Comparison of ENCODE assay signal across 9 cellular contexts in genomic region chr9:92808726-92809451, GRCh38. TPM values are rescaled to one million over a fixed set of nuclear protein-coding genes. Genes with fewer than 3 reads are reported as not detected.
DNase-seq lines count a peak whose midpoint lies in the region; ATAC-seq, FAIRE-seq and TF ChIP-seq lines count a peak whose summit lies in the region.
"Had no signal": no experiment of that assay in that cellular context is flagged by ENCODE, and none has a peak within 500 bp of the region (broad histone marks: within the 10 kb centered on the region; RNA-seq: fewer than 3 reads in every experiment).

No MANE protein-coding gene starts in this region.

- peak overlapping the region; percentile 94; the same call in 1 of the 2 replicates for H2AFZ ChIP-seq in H1 (ENCODE audit: low read length)

- H3K27ac ChIP-seq in 22Rv1 (no peak overlapping the region), H1 (ENCODE audit: low read depth, low read length) (no peak overlapping the region), mesodermal cell (ENCODE audit: low read depth, low read length, severe bottlenecking) (no peak overlapping the region)
- H3K27ac ChIP-seq: neutrophil had no signal

- FAIRE-seq in GM12891 (lab: Jason Lieb, UNC) (peak; percentile 82), H1 (lab: Jason Lieb, UNC) (no peak)

- H3K27me3 Mint-ChIP-seq in activated CD4-positive, alpha-beta memory T cell treated with anti-CD3 and anti-CD28 coated beads for 36 hours = peaks cover 53% of the 10 kb centered on the region
- peaks cover 28 to 53% of the 10 kb centered on the region in 2 donors for H3K27me3 Mint-ChIP-seq in stimulated activated naive B cell treated with anti-CD40 and anti-IgM and Interleukin-4, amounts not matched to agents 10 μg/mL and 1 μg/mL and 100 μg/mL, for 72 hours

- no peaks in the 10 kb centered on the region for H3K79me1 ChIP-seq in H1 (ENCODE audit: low read depth, low read length)

- H3K36me3 ChIP-seq in H1 (ENCODE audit: control insufficient read depth in 2 of 4, insufficient read depth in 4 of 4, low read length in 3 of 4) (no peaks in the 10 kb centered on the region), mesodermal cell (ENCODE audit: control insufficient read depth, insufficient read depth, low read length) (no peaks in the 10 kb centered on the region)
- H3K36me3 ChIP-seq: neutrophil had no signal

- no peak overlapping the region for H2BK5ac ChIP-seq in H1 (ENCODE audit: low read depth, low read length)

- H3K18ac ChIP-seq in H1 (ENCODE audit: extremely low read depth, low read length) = peak overlapping the region; percentile 87

- no peak overlapping the region for H3K14ac ChIP-seq in H1 (ENCODE audit: insufficient read length)

- CTCF ChIA-PET in activated CD4-positive, alpha-beta memory T cell treated with anti-CD3 and anti-CD28 coated beads for 36 hours (lab: Charles Lee) = interaction anchor here (0.6 to 3.8 kb wide), 12 partner anchors 10 to 549 kb away, joined by 3 to 24 read pairs (median 4); partner anchors contain the start of gene IPPK
- CTCF ChIA-PET in H1 (lab: Charles Lee; ENCODE audit: partially characterized antibody) = interaction anchor here (0.6 to 2.8 kb wide), 12 partner anchors 11 to 684 kb away, joined by 3 to 12 read pairs (median 3); partner anchors contain the start of gene BICD2

- TF ChIP-seq POLR2A in GM12891 (IDR thresholded peaks at IDR 0.05; ENCODE audit: low read depth, low read length) = no peak
- no peak for TF ChIP-seq POLR2A in H1 (IDR thresholded peaks at IDR 0.05; ENCODE audit: control extremely low read depth in 1 of 2, low read depth in 2 of 2, low read length in 2 of 2)

- H3K4me3 ChIP-seq in H1 (ENCODE audit: extremely low read depth in 1 of 4, insufficient read depth in 2 of 4, low read depth in 3 of 4, low read length in 4 of 4) (peak overlapping the region; percentile 18 to 63 (median 44)), mesodermal cell (ENCODE audit: extremely low read depth, insufficient read depth, low read length, poor library complexity, severe bottlenecking) (peak overlapping the region; percentile 14)

- H3K23ac ChIP-seq in H1 (ENCODE audit: insufficient read length) = no peak overlapping the region

- H3K4me3 Mint-ChIP-seq in activated CD4-positive, alpha-beta memory T cell treated with anti-CD3 and anti-CD28 coated beads for 36 hours = peak overlapping the region; percentile 77
- peak overlapping the region; percentile 89 for H3K4me3 Mint-ChIP-seq in stimulated activated naive B cell treated with anti-CD40 and anti-IgM and Interleukin-4, amounts not matched to agents 10 μg/mL and 1 μg/mL and 100 μg/mL, for 72 hours

- no peak overlapping the region for H4K5ac ChIP-seq in H1 (ENCODE audit: insufficient read length, low read depth, low read length)

- H3K27ac Mint-ChIP-seq in activated CD4-positive, alpha-beta memory T cell treated with anti-CD3 and anti-CD28 coated beads for 36 hours = no peak overlapping the region
- peak overlapping the region; percentile 68 for H3K27ac Mint-ChIP-seq in stimulated activated naive B cell treated with anti-CD40 and anti-IgM and Interleukin-4, amounts not matched to agents 10 μg/mL and 1 μg/mL and 100 μg/mL, for 72 hours

- TF ChIP-seq RAD21 in H1 (IDR thresholded peaks at IDR 0.05 in 1 of 2, conservative IDR thresholded peaks at IDR 0.05 in 1 of 2; ENCODE audit: low read depth in 2 of 2, low read length in 2 of 2) = peak; percentile 19 to 36; a peak in 2 of 4 replicates

- peak overlapping the region; percentile 61 for H2BK120ac ChIP-seq in H1 (replicated peaks; ENCODE audit: low read depth, low read length)

- H3K36me3 Mint-ChIP-seq in activated CD4-positive, alpha-beta memory T cell treated with anti-CD3 and anti-CD28 coated beads for 36 hours = peaks cover 2% of the 10 kb centered on the region
- H3K36me3 Mint-ChIP-seq in stimulated activated naive B cell treated with anti-CD40 and anti-IgM and Interleukin-4, amounts not matched to agents 10 μg/mL and 1 μg/mL and 100 μg/mL, for 72 hours = peaks cover 0 to 1% of the 10 kb centered on the region in 2 donors

- no peak for TF ChIP-seq EP300 in H1 (IDR thresholded peaks at IDR 0.05; ENCODE audit: borderline replicate concordance in 1 of 2, low read depth in 2 of 2, low read length in 2 of 2)

- H3K9me3 ChIP-seq in H1 (ENCODE audit: insufficient read depth in 2 of 2, low read depth in 1 of 2, low read length in 1 of 2) (no peaks in the 10 kb centered on the region), mesodermal cell (ENCODE audit: control insufficient read depth, low read length) (no peaks in the 10 kb centered on the region)
- H3K9me3 ChIP-seq: neutrophil had no signal

- DNase-seq in GM12891 (ENCODE audit: insufficient read length, low spot score) = peak; percentile 65
- peak; percentile 67 for DNase-seq in NCI-H2171 treated with DMSO at 0.1 percent for 48 hours (lab: John Stamatoyannopoulos, UW)
- DNase-seq in activated CD4-positive, alpha-beta memory T cell treated with anti-CD3 and anti-CD28 coated beads for 36 hours = peak; percentile 76
- peak; percentile 53 to 88 for DNase-seq in H1 (ENCODE audit: low read depth in 1 of 2, low spot score in 2 of 2)
- peak; percentile 37 for DNase-seq in stimulated activated naive B cell treated with anti-CD40 and anti-IgM and Interleukin-4, amounts not matched to agents 10 μg/mL and 1 μg/mL and 100 μg/mL, for 72 hours

- H2BK12ac ChIP-seq in H1 (ENCODE audit: low read depth, low read length) = peak overlapping the region; percentile 88; the same call in 1 of the 2 replicates

- no peak overlapping the region for H3K9ac ChIP-seq in H1 (replicated peaks in 1 of 4; ENCODE audit: extremely low read depth in 1 of 4, low read depth in 3 of 4, low read length in 3 of 4)

- peak overlapping the region; percentile 80 to 98 for H3K4me2 ChIP-seq in H1 (ENCODE audit: insufficient read depth in 1 of 2, low read depth in 2 of 2, low read length in 2 of 2)

- peak overlapping the region; percentile 71; the same call in 1 of the 2 replicates for H4K8ac ChIP-seq in H1 (ENCODE audit: extremely low read depth, insufficient read depth, low read length)

- H2BK15ac ChIP-seq in H1 (ENCODE audit: low read length) = peak overlapping the region; percentile 99; the same call in 1 of the 2 replicates

- WGBS in H1 (ENCODE audit: extremely low coverage in 1 of 2, insufficient coverage in 1 of 2, insufficient read length in 1 of 2, insufficient replicate concordance in 2 of 2, low coverage in 1 of 2, low lambda C conversion rate in 2 of 2, missing lambda C conversion rate in 1 of 2), 2 experiments = 1% methylated on average over 48 of the region's 60 CpGs; no CpG with 5 or more reads in 1 of the 2 experiments
- 1% methylated on average over 42 to 46 of the region's 60 CpGs for WGBS in mesodermal cell (ENCODE audit: insufficient coverage in 2 of 2), 2 experiments

- no peak overlapping the region for H4K91ac ChIP-seq in H1 (replicated peaks; ENCODE audit: insufficient read length, low read length)

- H2AK5ac ChIP-seq in H1 (ENCODE audit: low read depth, low read length) = no peak overlapping the region

- H3K27me3 ChIP-seq in H1 (replicated peaks in 1 of 4; ENCODE audit: control insufficient read depth in 3 of 4, extremely low read depth in 1 of 4, insufficient read depth in 3 of 4, low read length in 3 of 4) = peaks cover 32 to 60% (median 54%) of the 10 kb centered on the region in 4 experiments

- H3K56ac ChIP-seq in H1 (replicated peaks; ENCODE audit: insufficient read length, low read depth, low read length) = no peak overlapping the region

- no peaks in the 10 kb centered on the region for H3K79me2 ChIP-seq in H1 (ENCODE audit: control insufficient read depth in 1 of 2, insufficient read depth in 2 of 2, low read length in 2 of 2)

- H4K20me1 ChIP-seq in H1 (replicated peaks in 1 of 2; ENCODE audit: control insufficient read depth in 1 of 2, insufficient read depth in 2 of 2, low read length in 2 of 2) = peaks cover 0 to 10% of the 10 kb centered on the region in 2 experiments

- peak; percentile 71 to 75 for ATAC-seq in stimulated activated naive B cell treated with anti-CD40 and anti-IgM and Interleukin-4, amounts not matched to agents 10 μg/mL and 1 μg/mL and 100 μg/mL, for 72 hours (replicated peaks)
- ATAC-seq in GM19455 (IDR thresholded peaks at IDR 0.05; ENCODE audit: unreplicated experiment) = no peak

- H3K4me1 ChIP-seq in H1 (replicated peaks in 1 of 4; ENCODE audit: control insufficient read depth in 3 of 4, insufficient read depth in 4 of 4, low read length in 3 of 4) = peaks cover 0 to 10% (median 5%) of the 10 kb centered on the region in 4 experiments; a peak in 5 of 7 replicates
- H3K4me1 ChIP-seq in mesodermal cell (ENCODE audit: control insufficient read depth, insufficient read depth, low read length, poor library complexity, severe bottlenecking) = no peaks in the 10 kb centered on the region

- peaks cover 15% of the 10 kb centered on the region for H3K4me1 Mint-ChIP-seq in activated CD4-positive, alpha-beta memory T cell treated with anti-CD3 and anti-CD28 coated beads for 36 hours (ENCODE audit: low read depth)
- peaks cover 7 to 19% of the 10 kb centered on the region in 2 donors for H3K4me1 Mint-ChIP-seq in stimulated activated naive B cell treated with anti-CD40 and anti-IgM and Interleukin-4, amounts not matched to agents 10 μg/mL and 1 μg/mL and 100 μg/mL, for 72 hours

- H3K9me3 Mint-ChIP-seq in activated CD4-positive, alpha-beta memory T cell treated with anti-CD3 and anti-CD28 coated beads for 36 hours = no peaks in the 10 kb centered on the region
- H3K9me3 Mint-ChIP-seq in stimulated activated naive B cell treated with anti-CD40 and anti-IgM and Interleukin-4, amounts not matched to agents 10 μg/mL and 1 μg/mL and 100 μg/mL, for 72 hours = no peaks in the 10 kb centered on the region

- H3K23me2 ChIP-seq in H1 (ENCODE audit: low read depth, low read length) = peaks cover 30% of the 10 kb centered on the region

- TF ChIP-seq CTCF in 22Rv1 (IDR thresholded peaks at IDR 0.05) (peak; percentile 73), H1 (IDR thresholded peaks at IDR 0.05; ENCODE audit: control extremely low read depth in 1 of 3, insufficient read depth in 1 of 3, low read depth in 1 of 3, low read length in 3 of 3) (peak; percentile 34 to 36 (median 35); a peak in 3 of 4 replicates)

- peak overlapping the region; percentile 15; the same call in 1 of the 2 replicates for H2BK20ac ChIP-seq in H1 (ENCODE audit: low read length)

- intact Hi-C loops in activated CD4-positive, alpha-beta memory T cell treated with anti-CD3 and anti-CD28 coated beads for 36 hours (cut with micrococcal nuclease) = loop anchor here (1.0 to 10.0 kb wide), 2 partner anchors 44 to 66 kb away; partner anchors contain the start of gene ZNF484

- POLR2A ChIA-PET in activated CD4-positive, alpha-beta memory T cell treated with anti-CD3 and anti-CD28 coated beads for 36 hours (lab: Charles Lee) = interaction anchor here (1.0 kb wide), 1 partner anchor 45 kb away, joined by 3 read pairs; no protein-coding TSS in a partner anchor
- POLR2A ChIA-PET in H1 (lab: Charles Lee; ENCODE audit: partially characterized antibody) = interaction anchor here (0.6 to 1.5 kb wide), 3 partner anchors 9 to 47 kb away, joined by 3 to 4 read pairs (median 3); no protein-coding TSS in a partner anchor

- no peak overlapping the region for H3K4ac ChIP-seq in H1 (replicated peaks; ENCODE audit: insufficient read length, low read depth, low read length)

RNA-seq across cellular contexts. Expression of gene BICD2, which starts 44.3 kb away (rescaled TPM):
- polyA plus RNA-seq in GM12891 (2012; ENCODE audit: low read depth, missing spikeins) = 7.6 TPM
- 10 to 100 TPM; 16.5 to 17.2 TPM for total RNA-seq in activated CD4-positive, alpha-beta memory T cell treated with anti-CD3 and anti-CD28 coated beads for 36 hours
- total RNA-seq in H1 (2021; fragmentation: NEBNext Ultra II Directional; extraction: Animal tissue kit (Norgen Biotek cat#: 25700)) = 22.8 and 22.9 TPM in 2 replicates
- polyA plus RNA-seq in H1 (2011; rRNA removed) = 6.6 and 9.7 TPM in 2 replicates
- 6.7 TPM for polyA plus RNA-seq in H1 (2011; cell fraction: cytosol; rRNA removed)
- 9.6 TPM for polyA plus RNA-seq in H1 (2011; cell fraction: nucleus; rRNA removed)
- 11.7 to 13.9 TPM (median 12.5 TPM) in 4 replicates for polyA plus RNA-seq in H1 (2012, experiment 1 of 2)
- polyA plus RNA-seq in H1 (2012, experiment 2 of 2) = 4.3 TPM
- 12.0 TPM for polyA plus RNA-seq in H1 (2013, experiment 1 of 2)
- polyA plus RNA-seq in H1 (2013, experiment 2 of 2) = 12.8 TPM
- 12.8 and 13.2 TPM in 2 replicates for polyA minus RNA-seq in H1 (2011; rRNA and poly(A)+ RNA removed)
- polyA minus RNA-seq in H1 (2011; cell fraction: cytosol; rRNA and poly(A)+ RNA removed) = 10.7 TPM
- polyA minus RNA-seq in H1 (2011; cell fraction: nucleus; rRNA and poly(A)+ RNA removed) = 14.0 TPM
- 32.1 TPM for polyA plus RNA-seq in mesodermal cell (2013, experiment 1 of 2)
- polyA plus RNA-seq in mesodermal cell (2013, experiment 2 of 2) = 28.5 TPM
